In the genomic region with DNA sequence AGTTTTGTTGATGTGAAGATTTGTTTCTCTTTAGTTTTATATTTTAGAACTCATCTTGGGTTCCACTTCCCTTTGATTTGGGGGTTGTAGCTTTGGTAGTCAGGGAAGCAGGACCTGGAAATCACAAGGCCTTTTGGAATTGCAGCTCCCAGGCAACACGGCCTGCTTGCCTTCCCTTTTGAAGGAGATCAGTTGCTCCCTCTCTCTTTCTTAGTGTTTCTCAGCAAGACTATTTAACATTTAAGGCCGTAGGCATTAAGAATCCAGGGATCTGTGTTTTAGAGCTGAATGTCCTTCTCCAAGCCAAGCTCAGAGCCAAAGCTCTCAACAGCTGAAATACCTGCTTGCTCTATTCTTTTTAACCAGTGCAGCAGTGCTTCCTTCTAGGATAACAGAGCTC, we compare ENCODE assay signal across 16 cellular contexts.
DNase-seq lines count a peak whose midpoint lies in the region; ATAC-seq and TF ChIP-seq lines count a peak whose summit lies in the region.
"Had no signal": no experiment of that assay in that cellular context is flagged by ENCODE, and none has a peak within 500 bp of the region (broad histone marks: within the 10 kb centered on the region; RNA-seq: fewer than 3 reads in every experiment).

No MANE protein-coding gene starts in this region.

- no CpG with 5 or more reads among the region's 2 CpGs for WGBS in H9 (ENCODE audit: extremely low coverage, insufficient read length, low lambda C conversion rate)
- no CpG with 5 or more reads among the region's 2 CpGs for whole genome bisulfite sequencing in mesendoderm (ENCODE audit: extremely low coverage, insufficient coverage, low lambda C conversion rate)

- H3K27ac ChIP-seq in H9 (ENCODE audit: insufficient read length, low read depth, low read length) = peak overlapping the region; percentile 94
- H3K27ac ChIP-seq in cingulate gyrus (ENCODE audit: low read depth, low read length) = peak overlapping the region; percentile 11
- H3K27ac ChIP-seq in mesendoderm (ENCODE audit: low read depth, low read length) = no peak overlapping the region
- H3K27ac ChIP-seq in stomach smooth muscle (ENCODE audit: low read length) = peak overlapping the region; percentile 7
- H3K27ac ChIP-seq: RWPE1, SK-N-MC had no signal

- H4K5ac ChIP-seq in H9 (ENCODE audit: insufficient read length, low read depth, low read length) (no peak overlapping the region), mesendoderm (ENCODE audit: low read length) (no peak overlapping the region)

- no peak overlapping the region for H2AFZ ChIP-seq in H9 (ENCODE audit: low read length)

- H3K4me1 ChIP-seq in H9 (ENCODE audit: insufficient read depth, low read length) = peaks cover 30% of the 10 kb centered on the region
- H3K4me1 ChIP-seq in mesendoderm (ENCODE audit: control insufficient read depth, low read depth, low read length) = peaks cover 21% of the 10 kb centered on the region
- H3K4me1 ChIP-seq in stomach smooth muscle (ENCODE audit: control insufficient read depth, insufficient read depth, low read length) = peaks cover 18% of the 10 kb centered on the region

- H4K8ac ChIP-seq in H9 (replicated peaks; ENCODE audit: insufficient read length, low read depth, low read length) (no peak overlapping the region), mesendoderm (ENCODE audit: low read depth, low read length) (no peak overlapping the region)

- H2BK12ac ChIP-seq in H9 (ENCODE audit: insufficient read length, low read depth, low read length) = no peak overlapping the region

- H3K4me3 ChIP-seq in mesendoderm (ENCODE audit: low read length) = no peak overlapping the region
- H3K4me3 ChIP-seq in stomach smooth muscle (ENCODE audit: low read length in 2 of 2) = no peak overlapping the region
- H3K4me3 ChIP-seq: K562, SK-N-MC had no signal

- H4K20me1 ChIP-seq in H9 (ENCODE audit: control insufficient read depth, insufficient read depth, insufficient read length) = no peaks in the 10 kb centered on the region

- no peaks in the 10 kb centered on the region for H3K23me2 ChIP-seq in H9 (ENCODE audit: insufficient read length, low read depth, low read length, poor library complexity, severe bottlenecking)

- H3K27me3 Mint-ChIP-seq in H9 (ENCODE audit: low read depth) = no peaks in the 10 kb centered on the region
- H3K27me3 Mint-ChIP-seq: B cell had no signal

- H3K4me2 ChIP-seq in H9 (ENCODE audit: insufficient read depth, insufficient read length, low read length) (peak overlapping the region; percentile 28), mesendoderm (ENCODE audit: low read length) (no peak overlapping the region)

- H3K9me3 ChIP-seq in H9 (ENCODE audit: control insufficient read depth, low read depth, low read length) (no peaks in the 10 kb centered on the region), stomach smooth muscle (ENCODE audit: control insufficient read depth in 2 of 2, low read length in 2 of 2) (no peaks in the 10 kb centered on the region)

- H3K18ac ChIP-seq in H9 (ENCODE audit: insufficient read length, low read depth, low read length) (no peak overlapping the region), mesendoderm (ENCODE audit: low read length) (peak overlapping the region; percentile 70)

- H4K91ac ChIP-seq in H9 (ENCODE audit: insufficient read length, low read depth, low read length) = no peak overlapping the region

- H3K23ac ChIP-seq in H9 (ENCODE audit: insufficient read length, low read depth, low read length) (no peak overlapping the region), mesendoderm (ENCODE audit: low read length) (no peak overlapping the region)

- H3K79me1 ChIP-seq in H9 (ENCODE audit: insufficient read depth, low read depth, low read length, poor library complexity, severe bottlenecking) (peaks cover 3% of the 10 kb centered on the region), mesendoderm (ENCODE audit: low read length) (peaks cover 10% of the 10 kb centered on the region)

- H3K36me3 ChIP-seq in mesendoderm (ENCODE audit: control insufficient read depth, insufficient read depth, low read length) (no peaks in the 10 kb centered on the region), stomach smooth muscle (ENCODE audit: control insufficient read depth in 2 of 2, insufficient read depth in 2 of 2, low read length in 2 of 2) (no peaks in the 10 kb centered on the region)

- no peak overlapping the region for H3K14ac ChIP-seq in H9 (ENCODE audit: insufficient read depth, low read length)

- H2BK120ac ChIP-seq in H9 (ENCODE audit: low read depth, low read length, poor library complexity, severe bottlenecking) (peak overlapping the region; percentile 83), mesendoderm (ENCODE audit: low read depth, low read length) (no peak overlapping the region)

- H3K4ac ChIP-seq in H9 (ENCODE audit: low read depth, low read length) = no peak overlapping the region
- no peak overlapping the region for H3K4ac ChIP-seq in mesendoderm (ENCODE audit: low read depth, low read length)

- H3K27me3 ChIP-seq in H9 (ENCODE audit: insufficient read depth, low read length) (no peaks in the 10 kb centered on the region), mesendoderm (ENCODE audit: insufficient read depth, low read length, poor library complexity) (no peaks in the 10 kb centered on the region), stomach smooth muscle (ENCODE audit: control insufficient read depth in 1 of 2, insufficient read depth in 2 of 2, low read length in 2 of 2) (no peaks in the 10 kb centered on the region)

- H2BK15ac ChIP-seq in H9 (ENCODE audit: low read depth, low read length) = no peak overlapping the region
- no peak overlapping the region for H2BK15ac ChIP-seq in mesendoderm (replicated peaks; ENCODE audit: low read depth)

- peak overlapping the region; percentile 94 to 99 (median 99) for H3K27ac Mint-ChIP-seq in H9
- H3K27ac Mint-ChIP-seq: B cell; CD4-positive, alpha-beta T cell had no signal

- H3K36me3 Mint-ChIP-seq in H9 (ENCODE audit: insufficient read depth in 1 of 3, low read depth in 3 of 3) = peaks cover 3 to 5% (median 5%) of the 10 kb centered on the region in 3 experiments; a peak in 4 of 7 replicates

- no peaks in the 10 kb centered on the region for H3K9me3 Mint-ChIP-seq in H9
- H3K9me3 Mint-ChIP-seq: CD4-positive, alpha-beta T cell had no signal

- H3K4me1 Mint-ChIP-seq in H9 = peaks cover 87 to 91% of the 10 kb centered on the region in 2 experiments
- H3K4me1 Mint-ChIP-seq: B cell had no signal

- H3K9ac ChIP-seq in H9 (ENCODE audit: extremely low read depth, insufficient read length, low read length) (no peak overlapping the region), mesendoderm (ENCODE audit: low read length) (no peak overlapping the region), stomach smooth muscle (ENCODE audit: low read length in 2 of 2) (no peak overlapping the region)

- DNase-seq in H9 = no peak
- no peak for DNase-seq in mesendoderm
- no peak for DNase-seq in retina
- DNase-seq: CD4-positive, alpha-beta T cell; DMS79 treated with DMSO at 0.1 percent for 48 hours; GF-D8; NCI-H526 treated with DMSO at 0.1 percent for 48 hours had no signal

- ATAC-seq in HG02678 (IDR thresholded peaks at IDR 0.05; ENCODE audit: unreplicated experiment) (no peak), HG03097 (IDR thresholded peaks at IDR 0.05; ENCODE audit: low FRiP score, unreplicated experiment) (no peak)
- ATAC-seq: HCT116, K562 had no signal

- no peak overlapping the region for H2BK20ac ChIP-seq in H9 (ENCODE audit: low read depth, low read length, poor library complexity, severe bottlenecking)

- H2BK5ac ChIP-seq in H9 (ENCODE audit: insufficient read length, low read length) (peak overlapping the region; percentile 9), mesendoderm (ENCODE audit: low read length) (no peak overlapping the region)

- no peak overlapping the region for H2AK5ac ChIP-seq in H9 (ENCODE audit: insufficient read length, low read length)
- H2AK5ac ChIP-seq in mesendoderm (ENCODE audit: low read length) = no peak overlapping the region

- H3T11ph ChIP-seq in H9 (ENCODE audit: low read length) = no peak overlapping the region

- peak overlapping the region in 1 of 2 experiments; percentile 63; a peak in 3 of 5 replicates for H3K4me3 Mint-ChIP-seq in H9
- H3K4me3 Mint-ChIP-seq: B cell; CD4-positive, alpha-beta T cell had no signal

- H3K56ac ChIP-seq in H9 (ENCODE audit: insufficient read length, low read depth, low read length) (no peak overlapping the region), mesendoderm (ENCODE audit: low read length) (no peak overlapping the region)

- no peak for TF ChIP-seq CTCF in H9 (conservative IDR thresholded peaks at IDR 0.05)

- peaks cover 28% of the 10 kb centered on the region; the same call in 1 of the 2 replicates for H3K79me2 ChIP-seq in H9 (ENCODE audit: insufficient read depth, low read length)
- peaks cover 39% of the 10 kb centered on the region for H3K79me2 ChIP-seq in mesendoderm (ENCODE audit: control insufficient read depth, insufficient read depth, low read length)
